8 cellular contexts compared by ENCODE assay signal in genomic region chr13:52405767-52406494, GRCh38. TPM values are rescaled to one million over a fixed set of nuclear protein-coding genes. Genes with fewer than 3 reads are reported as not detected.
DNase-seq lines count a peak whose midpoint lies in the region; ATAC-seq, FAIRE-seq and TF ChIP-seq lines count a peak whose summit lies in the region.

Gene THSD1, minus strand, starts transcription at chr13:52406172. Its CDS starts 3,572 bp downstream, at chr13:52402600.

- in situ Hi-C loops in Caki2 (cut with HindIII; ENCODE audit: low pct_unique_long_range_greater_than_20kb, low sequenced_read_pairs) = no loop called here

- H3K4me3 ChIP-seq in bronchial epithelial cell (ENCODE audit: low read depth, low read length) = peak within 1 kb of the TSS; percentile 55
- H3K4me3 ChIP-seq in skin epidermis = peak within 1 kb of the TSS; percentile 33 to 62 (median 53)

- no peak for FAIRE-seq in bronchial epithelial cell (lab: Jason Lieb, UNC)

- no peaks in the 10 kb centered on the region for H3K9me3 Mint-ChIP-seq in immature natural killer cell

- H3K27ac ChIP-seq in skin epidermis = peak within 1 kb of the TSS in 17 of 21 experiments; percentile 4 to 82 (median 63)

- peaks cover 0 to 6% (median 3%) of the 10 kb centered on the region in 3 donors for H3K36me3 Mint-ChIP-seq in immature natural killer cell

- DNase-seq in Caki2 (ENCODE audit: low read depth) (peak; percentile 66), GM20000 (ENCODE audit: low spot score) (peak; percentile 66), RPMI7951 (ENCODE audit: low read depth) (peak; percentile 75), bronchial epithelial cell (ENCODE audit: low read depth) (peak; percentile 20), immature natural killer cell (peak; percentile 10 to 12 (median 11))

- H3K4me3 Mint-ChIP-seq in immature natural killer cell = peak within 1 kb of the TSS; percentile 70 to 79 (median 78)

- no peaks in the 10 kb centered on the region for H3K36me3 ChIP-seq in bronchial epithelial cell (ENCODE audit: control insufficient read depth, insufficient read depth, low read length)

- H3K27ac Mint-ChIP-seq in immature natural killer cell = peak within 1 kb of the TSS in 1 of 6 donors; percentile 5

- TF ChIP-seq CTCF in GM20000 (IDR thresholded peaks at IDR 0.05; ENCODE audit: extremely low read depth, missing control alignments) (no peak), bronchial epithelial cell (IDR thresholded peaks at IDR 0.05; ENCODE audit: insufficient read depth, low read length, severe bottlenecking) (no peak)

- peaks cover 22 to 33% of the 10 kb centered on the region in 2 donors for H3K4me1 Mint-ChIP-seq in immature natural killer cell

- no peak for ATAC-seq in GM18858 (IDR thresholded peaks at IDR 0.05; ENCODE audit: unreplicated experiment)
- ATAC-seq in GM19467 (IDR thresholded peaks at IDR 0.05; ENCODE audit: unreplicated experiment) = no peak

- H3K27me3 Mint-ChIP-seq in immature natural killer cell (ENCODE audit: low read depth in 3 of 3) = peaks cover 0 to 15% (median 13%) of the 10 kb centered on the region in 3 donors

- no peaks in the 10 kb centered on the region for H3K27me3 ChIP-seq in bronchial epithelial cell (ENCODE audit: control insufficient read depth, insufficient read depth, low read length)

RNA-seq across cellular contexts. Expression of gene THSD1, which starts in this region (rescaled TPM):
- total RNA-seq in Caki2 (2014; rRNA removed; shearing (Covaris generic); ENCODE audit: low replicate concordance) = 45.2 and 47.5 TPM in 2 replicates
- total RNA-seq in RPMI7951 (2014; rRNA removed; shearing (Covaris generic)) = 2.8 and 3.5 TPM in 2 replicates
- 11.0 and 19.5 TPM in 2 replicates for total RNA-seq in bronchial epithelial cell
- under 1 TPM in 1 of 3 donors, not detected in 2; 0.08 TPM for polyA plus RNA-seq in immature natural killer cell

Comparison
In these comparisons a context has a peak if more than half of its experiments do, and no peak if none do; other contexts are left out.
1. Peak in DNase-seq in immature natural killer cell; RNA of the gene not detected or under 1 TPM.
2. DNase-seq: peak in every context shown above with its lines; median percentile 75 in RPMI7951; 66 in Caki2; 66 in GM20000; 20 in bronchial epithelial cell; 11 in immature natural killer cell.